Comparison of ENCODE assay signal across 1 cellular context in the genomic region with DNA sequence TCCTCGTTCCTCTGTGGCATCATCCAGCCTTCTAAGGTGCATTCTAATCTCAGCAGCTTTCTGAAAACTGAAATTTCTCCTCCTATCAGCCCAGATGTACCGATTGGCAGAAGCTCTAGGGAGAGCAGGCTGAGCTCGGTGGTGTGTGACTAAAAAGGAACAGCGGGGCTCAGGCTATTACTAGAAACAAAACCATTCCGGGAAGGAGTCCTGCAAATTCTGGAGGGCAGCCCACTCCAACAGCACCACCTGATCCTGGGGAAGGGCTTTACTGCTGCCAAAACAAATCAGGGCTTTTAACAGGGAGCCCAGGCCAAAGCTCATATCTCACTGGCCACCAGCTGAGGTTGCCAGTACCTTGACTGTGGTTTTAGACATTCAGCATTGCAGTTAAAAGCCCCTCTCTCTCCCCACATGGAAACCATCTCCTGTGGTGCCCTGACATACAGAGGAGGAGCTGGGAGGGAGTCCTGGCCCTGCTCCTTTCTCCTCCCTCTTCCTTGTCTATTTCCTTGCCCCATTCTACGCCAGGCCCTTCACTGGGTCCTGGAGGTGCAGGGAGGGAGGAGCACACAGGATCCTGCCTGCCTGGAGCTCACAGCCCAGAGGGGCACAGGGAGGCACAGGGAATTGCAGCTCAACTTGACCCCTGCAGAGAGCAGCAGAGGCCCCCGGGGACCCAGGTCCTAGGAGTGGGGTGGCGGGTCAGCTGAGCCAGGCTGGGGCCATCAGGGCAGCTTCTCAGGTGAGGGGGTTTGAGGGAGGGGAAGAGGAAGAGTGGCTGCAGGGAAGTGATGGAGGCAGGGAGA.
TF ChIP-seq lines count a peak whose summit lies in the region.

No MANE protein-coding gene starts in this region.

TF ChIP-seq in endothelial cell of umbilical vein, 7 proteins besides CTCF, POLR2A, EP300 and RAD21 (continued from another document):
- TF ChIP-seq MYC (IDR thresholded peaks at IDR 0.05; ENCODE audit: low read depth, low read length) (no peak), FOS (IDR thresholded peaks at IDR 0.05; ENCODE audit: borderline replicate concordance, insufficient read depth, low read length) (no peak), GATA2 (IDR thresholded peaks at IDR 0.05; ENCODE audit: insufficient read depth, insufficient read length, low read depth, low read length) (no peak), JUN (IDR thresholded peaks at IDR 0.05; ENCODE audit: borderline replicate concordance, insufficient read depth, insufficient read length, low read depth) (no peak)
TF ChIP-seq in endothelial cell of umbilical vein: peak in this region for 0.
